In genomic region chr13:47459512-47459911, GRCh38 we compare ENCODE assay signal across 1 cellular context.
TF ChIP-seq lines count a peak whose summit lies in the region.

No MANE protein-coding gene starts in this region.

TF ChIP-seq in liver, 16 proteins besides CTCF, POLR2A, EP300 and RAD21 (continued from another document):
- TF ChIP-seq REST (IDR thresholded peaks at IDR 0.05) (no peak), NR2F2 (IDR thresholded peaks at IDR 0.05) (no peak), ATF3 (IDR thresholded peaks at IDR 0.05) (no peak), YY1 (IDR thresholded peaks at IDR 0.05) (no peak)
